8 cellular contexts compared by ENCODE assay signal in the genomic region with DNA sequence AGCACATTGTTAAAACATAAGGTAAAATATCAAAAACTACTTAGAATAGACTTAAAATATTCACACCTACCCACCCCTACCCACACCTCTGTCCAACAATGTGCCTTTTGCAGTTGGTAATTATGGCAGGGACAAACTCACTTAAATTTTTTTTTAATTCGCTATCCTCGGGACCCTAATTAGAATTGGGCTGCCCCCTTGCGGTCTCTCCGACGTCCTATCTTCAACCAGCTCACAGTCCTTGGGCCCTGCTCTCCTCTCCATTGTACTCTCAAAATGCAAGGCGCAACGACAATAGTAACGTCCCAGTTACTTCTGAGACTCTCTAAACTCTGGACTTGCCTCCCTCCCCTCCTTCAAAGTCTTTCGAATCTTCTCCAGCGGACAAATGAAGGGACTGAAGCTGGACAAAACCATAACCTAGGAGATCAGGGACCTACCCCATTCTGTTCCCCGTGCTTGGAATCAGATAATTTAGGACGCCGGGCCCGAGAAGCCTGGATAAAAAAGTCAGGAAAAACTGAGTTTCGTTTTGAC. TPM values are rescaled to one million over a fixed set of nuclear protein-coding genes. Genes with fewer than 3 reads are reported as not detected.
A peak's percentile ranks its signal among the peaks of the same experiment; 100 is the strongest.
DNase-seq lines count a peak whose midpoint lies in the region; ATAC-seq and TF ChIP-seq lines count a peak whose summit lies in the region.

No MANE protein-coding gene starts in this region.

- no peak overlapping the region for H3K14ac ChIP-seq in trophoblast cell (ENCODE audit: low read length)

- peak overlapping the region; percentile 19 for H2AFZ ChIP-seq in trophoblast cell (ENCODE audit: insufficient read depth, low read length, poor library complexity)

- no peak overlapping the region for H3K4ac ChIP-seq in trophoblast cell (ENCODE audit: low read depth, low read length)

- H2BK5ac ChIP-seq in trophoblast cell (ENCODE audit: low read depth, low read length, poor library complexity), result no peak overlapping the region

- 3 to 4% (median 4%) methylated on average over 15 of the region's 15 CpGs for WGBS in heart left ventricle, 4 donors
- no CpG with 5 or more reads among the region's 15 CpGs for WGBS in trophoblast cell (ENCODE audit: extremely low coverage, insufficient coverage, insufficient read length)

- H3K9ac ChIP-seq in trophoblast cell (ENCODE audit: low read length), result no peak overlapping the region

- H2BK12ac ChIP-seq in trophoblast cell (ENCODE audit: low read length), result peak overlapping the region; percentile 24

- H3K4me3 ChIP-seq in SJSA1, result peak overlapping the region; percentile 47
- H3K4me3 ChIP-seq in heart left ventricle, result peak overlapping the region; percentile 44 to 98 (median 63)
- no peak overlapping the region for H3K4me3 ChIP-seq in trophoblast cell (ENCODE audit: low read depth, low read length)

- peaks cover 4% of the 10 kb centered on the region for H3K27me3 Mint-ChIP-seq in activated naive CD8-positive, alpha-beta T cell treated with anti-CD3 and anti-CD28 coated beads for 36 hours

- no peak overlapping the region for H3K18ac ChIP-seq in trophoblast cell (ENCODE audit: low read length)

- ATAC-seq in heart left ventricle (peak; percentile 49 to 72 (median 62)), HG03460 (IDR thresholded peaks at IDR 0.05; ENCODE audit: unreplicated experiment) (no peak)

- H3K79me1 ChIP-seq in trophoblast cell (ENCODE audit: low read length), result no peaks in the 10 kb centered on the region

- peak overlapping the region; percentile 44 for H3K27ac Mint-ChIP-seq in activated naive CD8-positive, alpha-beta T cell treated with anti-CD3 and anti-CD28 coated beads for 36 hours

- H3K27me3 ChIP-seq in SJSA1 (replicated peaks) (no peaks in the 10 kb centered on the region), heart left ventricle (no peaks in the 10 kb centered on the region), trophoblast cell (ENCODE audit: insufficient read depth, low read length) (peaks cover 17% of the 10 kb centered on the region)

- H3K9me3 ChIP-seq in SJSA1 (replicated peaks), result no peaks in the 10 kb centered on the region
- no peaks in the 10 kb centered on the region for H3K9me3 ChIP-seq in heart left ventricle
- peaks cover 11% of the 10 kb centered on the region for H3K9me3 ChIP-seq in trophoblast cell (ENCODE audit: insufficient read depth, low read depth, low read length)

- H4K12ac ChIP-seq in trophoblast cell (ENCODE audit: low read depth, low read length), result no peak overlapping the region

- H4K91ac ChIP-seq in trophoblast cell (ENCODE audit: low read depth, low read length), result no peak overlapping the region

- intact Hi-C loops in heart left ventricle (cut with DNase I), result loop anchor here in 7 of 10 donors (1.0 to 5.0 kb wide), 5 partner anchors 24 to 81 kb away; partner anchors contain the start of genes CA14 (in 1 of the 7) and RPRD2 (in 1 of the 7)

- no peaks in the 10 kb centered on the region for H3K9me3 Mint-ChIP-seq in activated naive CD8-positive, alpha-beta T cell treated with anti-CD3 and anti-CD28 coated beads for 36 hours

- H4K8ac ChIP-seq in trophoblast cell (ENCODE audit: low read depth, low read length), result peak overlapping the region; percentile 55

- peaks cover 27% of the 10 kb centered on the region for H3K4me1 Mint-ChIP-seq in activated naive CD8-positive, alpha-beta T cell treated with anti-CD3 and anti-CD28 coated beads for 36 hours

- TF ChIP-seq CTCF in heart left ventricle (IDR thresholded peaks at IDR 0.05), result peak; percentile 59 to 88 (median 78)

- H3K4me1 ChIP-seq in SJSA1 (replicated peaks) (peaks cover 18% of the 10 kb centered on the region), heart left ventricle (peaks cover 0 to 34% (median 21%) of the 10 kb centered on the region in 12 donors), trophoblast cell (ENCODE audit: control insufficient read depth in 1 of 2, insufficient read depth in 2 of 2, low read length in 2 of 2) (peaks cover 7 to 16% of the 10 kb centered on the region in 2 experiments)

- no peak overlapping the region for H3K23ac ChIP-seq in trophoblast cell (ENCODE audit: low read length)

- TF ChIP-seq POLR2A in heart left ventricle (IDR thresholded peaks at IDR 0.05), result no peak

- H3K36me3 ChIP-seq in SJSA1 (peaks cover 6% of the 10 kb centered on the region; the same call in 1 of the 2 replicates), heart left ventricle (peaks cover 0 to 51% (median 13%) of the 10 kb centered on the region in 9 donors), trophoblast cell (ENCODE audit: control insufficient read depth in 1 of 2, insufficient read depth in 2 of 2, low read length in 2 of 2) (no peaks in the 10 kb centered on the region)

- DNase-seq in D341Med (ENCODE audit: low spot score) (peak; percentile 73), LHCN-M2 (ENCODE audit: low read depth) (peak; percentile 72), SJSA1 (ENCODE audit: low read depth in 1 of 2, low spot score in 2 of 2) (peak; percentile 71 to 78), heart left ventricle (peak; percentile 71 to 83 (median 76)), trophoblast cell (peak; percentile 21 to 49), ureter (ENCODE audit: low spot score) (peak; percentile 77)
- peak; percentile 58 for DNase-seq in activated naive CD8-positive, alpha-beta T cell treated with anti-CD3 and anti-CD28 coated beads for 36 hours

- H2AK5ac ChIP-seq in trophoblast cell (ENCODE audit: low read length), result no peak overlapping the region

- H3K4me2 ChIP-seq in trophoblast cell (ENCODE audit: low read length), result peak overlapping the region; percentile 54

- peak overlapping the region; percentile 71 for H3K4me3 Mint-ChIP-seq in activated naive CD8-positive, alpha-beta T cell treated with anti-CD3 and anti-CD28 coated beads for 36 hours

- H3K36me3 Mint-ChIP-seq in activated naive CD8-positive, alpha-beta T cell treated with anti-CD3 and anti-CD28 coated beads for 36 hours, result peaks cover 7% of the 10 kb centered on the region

- no peak overlapping the region for H2BK120ac ChIP-seq in trophoblast cell (ENCODE audit: insufficient read depth, low read length, poor library complexity)

- H3K27ac ChIP-seq in SJSA1 (peak overlapping the region; percentile 53), heart left ventricle (peak overlapping the region; percentile 82 to 98 (median 93)), trophoblast cell (ENCODE audit: low read depth, low read length) (no peak overlapping the region)

- H3K79me2 ChIP-seq in trophoblast cell (ENCODE audit: control insufficient read depth, insufficient read depth, low read length, poor library complexity), result no peaks in the 10 kb centered on the region

RNA-seq across cellular contexts. Expression of gene CIART, which starts 1.1 kb away (rescaled TPM):
- 5.1 TPM in 2 replicates for total RNA-seq in LHCN-M2 (2014; rRNA removed)
- polyA plus RNA-seq in LHCN-M2 (2012), result 3.4 TPM
- total RNA-seq in SJSA1 (2014; rRNA removed; shearing (Covaris generic)), result 5.9 and 6.1 TPM in 2 replicates
- total RNA-seq in activated naive CD8-positive, alpha-beta T cell treated with anti-CD3 and anti-CD28 coated beads for 36 hours, result 1 to 10 TPM; 4.9 to 5.2 TPM
- total RNA-seq in heart left ventricle, result 10 to 100 TPM in 4 of 9 donors, 1 to 10 TPM in 5; 2.3 to 23.9 (median 7.1) TPM
- polyA plus RNA-seq in heart left ventricle, result 10 to 100 TPM in 1 of 2 donors, 1 to 10 TPM in 1; 4.1 to 15.0 TPM
- 0.79 and 0.83 TPM in 2 replicates for polyA plus RNA-seq in trophoblast cell (2013)
- 8.0 TPM for total RNA-seq in ureter

RNA-seq across cellular contexts. Expression of gene C1orf54, which starts 8.7 kb away (rescaled TPM):
- total RNA-seq in LHCN-M2 (2014; rRNA removed), result 2.9 and 4.2 TPM in 2 replicates
- polyA plus RNA-seq in LHCN-M2 (2012), result 10.9 TPM
- total RNA-seq in SJSA1 (2014; rRNA removed; shearing (Covaris generic)), result 0.21 TPM in 1 of 2 replicates, not detected in the other
- under 1 TPM; 0.48 to 0.78 TPM for total RNA-seq in activated naive CD8-positive, alpha-beta T cell treated with anti-CD3 and anti-CD28 coated beads for 36 hours
- 10 to 100 TPM in 6 of 9 donors, 1 to 10 TPM in 3; 5.0 to 30.5 (median 10.7) TPM for total RNA-seq in heart left ventricle
- polyA plus RNA-seq in heart left ventricle, result 10 to 100 TPM; 18.5 to 20.9 TPM
- 1.8 and 2.0 TPM in 2 replicates for polyA plus RNA-seq in trophoblast cell (2013)
- 13.8 TPM for total RNA-seq in ureter

RNA-seq across cellular contexts. Expression of gene MRPS21, which starts 12.4 kb away (rescaled TPM):
- total RNA-seq in LHCN-M2 (2014; rRNA removed) (58.8 and 97.4 TPM in 2 replicates), heart left ventricle (10 to 100 TPM; 44.5 to 77.2 (median 61.0) TPM), ureter (79.7 TPM)
- 122 TPM for polyA plus RNA-seq in LHCN-M2 (2012)
- total RNA-seq in SJSA1 (2014; rRNA removed; shearing (Covaris generic)), result 45.5 and 60.0 TPM in 2 replicates
- total RNA-seq in activated naive CD8-positive, alpha-beta T cell treated with anti-CD3 and anti-CD28 coated beads for 36 hours, result 10 to 100 TPM; 93.0 to 93.4 TPM
- polyA plus RNA-seq in heart left ventricle, result 100 to 1,000 TPM in 1 of 2 donors, 10 to 100 TPM in 1; 64.2 to 139 TPM
- 86.6 and 91.4 TPM in 2 replicates for polyA plus RNA-seq in trophoblast cell (2013)

RNA-seq across cellular contexts. Expression of gene APH1A, which starts 12.5 kb away (rescaled TPM):
- total RNA-seq in LHCN-M2 (2014; rRNA removed) (114 and 117 TPM in 2 replicates), heart left ventricle (100 to 1,000 TPM in 1 of 9 donors, 10 to 100 TPM in 8; 50.1 to 102 (median 59.8) TPM), ureter (133 TPM)
- polyA plus RNA-seq in LHCN-M2 (2012), result 116 TPM
- 113 and 122 TPM in 2 replicates for total RNA-seq in SJSA1 (2014; rRNA removed; shearing (Covaris generic))
- total RNA-seq in activated naive CD8-positive, alpha-beta T cell treated with anti-CD3 and anti-CD28 coated beads for 36 hours, result 100 to 1,000 TPM; 123 to 126 TPM
- polyA plus RNA-seq in heart left ventricle, result 10 to 100 TPM; 53.9 to 97.8 TPM
- 79.2 and 79.4 TPM in 2 replicates for polyA plus RNA-seq in trophoblast cell (2013)

RNA-seq across cellular contexts. Expression of gene CA14, which starts 23.7 kb away (rescaled TPM):
- not detected in 2 replicates for total RNA-seq in LHCN-M2 (2014; rRNA removed)
- 0.11 TPM for polyA plus RNA-seq in LHCN-M2 (2012)
- not detected in 2 replicates for total RNA-seq in SJSA1 (2014; rRNA removed; shearing (Covaris generic))
- total RNA-seq in activated naive CD8-positive, alpha-beta T cell treated with anti-CD3 and anti-CD28 coated beads for 36 hours, result not detected
- 10 to 100 TPM in 1 of 9 donors, 1 to 10 TPM in 7, under 1 TPM in 1; 0.56 to 16.5 (median 4.2) TPM for total RNA-seq in heart left ventricle
- polyA plus RNA-seq in heart left ventricle, result 10 to 100 TPM in 1 of 2 donors, 1 to 10 TPM in 1; 3.1 to 22.2 TPM
- polyA plus RNA-seq in trophoblast cell (2013), result 1.8 and 2.0 TPM in 2 replicates
- total RNA-seq in ureter, result 1.4 TPM
